Comparison of ENCODE assay signal across 11 cellular contexts in genomic region chr2:64990823-64991222, GRCh38. TPM values are rescaled to one million over a fixed set of nuclear protein-coding genes. Genes with fewer than 3 reads are reported as not detected.
DNase-seq lines count a peak whose midpoint lies in the region; ATAC-seq and TF ChIP-seq lines count a peak whose summit lies in the region.
"Had no signal": no experiment of that assay in that cellular context is flagged by ENCODE, and none has a peak within 500 bp of the region (broad histone marks: within the 10 kb centered on the region; RNA-seq: fewer than 3 reads in every experiment).

No MANE protein-coding gene starts in this region.

- H3K27me3 ChIP-seq in heart left ventricle (no peaks in the 10 kb centered on the region), upper lobe of right lung (no peaks in the 10 kb centered on the region)

- no peaks in the 10 kb centered on the region for H3K9me3 ChIP-seq in heart left ventricle
- H3K9me3 ChIP-seq in upper lobe of right lung = no peaks in the 10 kb centered on the region

- H3K4me1 ChIP-seq in heart left ventricle = peaks cover 0 to 38% (median 24%) of the 10 kb centered on the region in 12 donors
- peaks cover 12% of the 10 kb centered on the region for H3K4me1 ChIP-seq in upper lobe of right lung

- H3K27ac Mint-ChIP-seq in activated T-helper 1 cell treated with anti-CD3 and anti-CD28 coated beads, Interleukin-12 subunit alpha, Interleukin-12 subunit beta, Interleukin-2, Interleukin-4 antibody, amounts not matched to agents 30 ng/mL and 10 ng/mL and 1 ng/mL, durations not matched to agents 14 hours and 24 hours and 36 hours = peak overlapping the region; percentile 85
- H3K27ac Mint-ChIP-seq in memory B cell = no peak overlapping the region

- peaks cover 23% of the 10 kb centered on the region for H3K36me3 Mint-ChIP-seq in activated T-helper 1 cell treated with anti-CD3 and anti-CD28 coated beads, Interleukin-12 subunit alpha, Interleukin-12 subunit beta, Interleukin-2, Interleukin-4 antibody, amounts not matched to agents 30 ng/mL and 10 ng/mL and 1 ng/mL, durations not matched to agents 14 hours and 24 hours and 36 hours (ENCODE audit: low read depth)
- no peaks in the 10 kb centered on the region for H3K36me3 Mint-ChIP-seq in memory B cell

- ATAC-seq in heart left ventricle = no peak
- ATAC-seq in Right ventricle myocardium inferior = no peak
- ATAC-seq in memory B cell (ENCODE audit: low read depth) = no peak
- ATAC-seq in upper lobe of right lung = no peak
- ATAC-seq in activated CD4-positive, CD25-positive, alpha-beta regulatory T cell treated with anti-CD3 and anti-CD28 coated beads, Interleukin-2, amount 50 U/mL, for 24 hours = no peak
- ATAC-seq: foreskin keratinocyte, right cardiac atrium had no signal

- H3K4me1 Mint-ChIP-seq in activated T-helper 1 cell treated with anti-CD3 and anti-CD28 coated beads, Interleukin-12 subunit alpha, Interleukin-12 subunit beta, Interleukin-2, Interleukin-4 antibody, amounts not matched to agents 30 ng/mL and 10 ng/mL and 1 ng/mL, durations not matched to agents 14 hours and 24 hours and 36 hours (ENCODE audit: low read depth) = peaks cover 79% of the 10 kb centered on the region
- peaks cover 32% of the 10 kb centered on the region for H3K4me1 Mint-ChIP-seq in memory B cell

- H3K27me3 Mint-ChIP-seq in activated T-helper 1 cell treated with anti-CD3 and anti-CD28 coated beads, Interleukin-12 subunit alpha, Interleukin-12 subunit beta, Interleukin-2, Interleukin-4 antibody, amounts not matched to agents 30 ng/mL and 10 ng/mL and 1 ng/mL, durations not matched to agents 14 hours and 24 hours and 36 hours (ENCODE audit: insufficient read depth) = peaks cover 9% of the 10 kb centered on the region
- no peaks in the 10 kb centered on the region for H3K27me3 Mint-ChIP-seq in memory B cell

- peak overlapping the region; percentile 89 for H3K4me3 Mint-ChIP-seq in activated T-helper 1 cell treated with anti-CD3 and anti-CD28 coated beads, Interleukin-12 subunit alpha, Interleukin-12 subunit beta, Interleukin-2, Interleukin-4 antibody, amounts not matched to agents 30 ng/mL and 10 ng/mL and 1 ng/mL, durations not matched to agents 14 hours and 24 hours and 36 hours
- H3K4me3 Mint-ChIP-seq in memory B cell = peak overlapping the region; percentile 90

- WGBS in heart left ventricle, 4 donors = 77 to 94% (median 83%) methylated on average over 2 of the region's 2 CpGs

- H3K36me3 ChIP-seq in heart left ventricle (no peaks in the 10 kb centered on the region), upper lobe of right lung (no peaks in the 10 kb centered on the region)

- no peak for TF ChIP-seq POLR2A in heart left ventricle (IDR thresholded peaks at IDR 0.05)

- H3K9me3 Mint-ChIP-seq in activated T-helper 1 cell treated with anti-CD3 and anti-CD28 coated beads, Interleukin-12 subunit alpha, Interleukin-12 subunit beta, Interleukin-2, Interleukin-4 antibody, amounts not matched to agents 30 ng/mL and 10 ng/mL and 1 ng/mL, durations not matched to agents 14 hours and 24 hours and 36 hours = no peaks in the 10 kb centered on the region
- no peaks in the 10 kb centered on the region for H3K9me3 Mint-ChIP-seq in memory B cell

- H3K4me3 ChIP-seq in heart left ventricle (peak overlapping the region in 9 of 12 donors; percentile 71 to 93 (median 87)), upper lobe of right lung (peak overlapping the region; percentile 85)

- intact Hi-C loops in heart left ventricle (cut with DNase I) (loop anchor here in 2 of 10 donors (5.0 kb wide), 1 partner anchor 51 kb away; no protein-coding TSS in a partner anchor), Right ventricle myocardium inferior (cut with DNase I) (no loop called here), upper lobe of right lung (cut with DNase I) (no loop called here)
- intact Hi-C loops in activated T-helper 1 cell treated with anti-CD3 and anti-CD28 coated beads, Interleukin-12 subunit alpha, Interleukin-12 subunit beta, Interleukin-2, Interleukin-4 antibody, amounts not matched to agents 30 ng/mL and 10 ng/mL and 1 ng/mL, durations not matched to agents 14 hours and 24 hours and 36 hours (cut with micrococcal nuclease) = no loop called here

- no peak for TF ChIP-seq CTCF in heart left ventricle (IDR thresholded peaks at IDR 0.05)
- TF ChIP-seq CTCF in upper lobe of right lung (IDR thresholded peaks at IDR 0.05) = no peak

- H3K27ac ChIP-seq in heart left ventricle = peak overlapping the region in 3 of 12 donors; percentile 27 to 99 (median 27)
- no peak overlapping the region for H3K27ac ChIP-seq in upper lobe of right lung
- H3K27ac ChIP-seq: foreskin keratinocyte had no signal

- no peak for DNase-seq in heart left ventricle
- no peak for DNase-seq in Right ventricle myocardium inferior (ENCODE audit: missing footprints)
- DNase-seq in activated T-helper 1 cell treated with anti-CD3 and anti-CD28 coated beads, Interleukin-12 subunit alpha, Interleukin-12 subunit beta, Interleukin-2, Interleukin-4 antibody, amounts not matched to agents 30 ng/mL and 10 ng/mL and 1 ng/mL, durations not matched to agents 14 hours and 24 hours and 36 hours (ENCODE audit: low spot score) = no peak
- no peak for DNase-seq in memory B cell (ENCODE audit: low spot score in 2 of 2)
- DNase-seq in upper lobe of right lung = no peak
- no peak for DNase-seq in NCI-H226
- no peak for DNase-seq in globus pallidus (ENCODE audit: low spot score)
- DNase-seq: trophoblast cell had no signal

RNA-seq across cellular contexts. Expression of gene SLC1A4, which starts 1.6 kb away (rescaled TPM):
- total RNA-seq in heart left ventricle (10 to 100 TPM in 5 of 9 donors, 1 to 10 TPM in 4; 5.8 to 22.4 (median 10.8) TPM), Right ventricle myocardium inferior (6.5 TPM), upper lobe of right lung (12.2 TPM)
- polyA plus RNA-seq in heart left ventricle = 10 to 100 TPM in 1 of 2 donors, 1 to 10 TPM in 1; 3.0 to 19.5 TPM
- total RNA-seq in activated T-helper 1 cell treated with anti-CD3 and anti-CD28 coated beads, Interleukin-12 subunit alpha, Interleukin-12 subunit beta, Interleukin-2, Interleukin-4 antibody, amounts not matched to agents 30 ng/mL and 10 ng/mL and 1 ng/mL, durations not matched to agents 14 hours and 24 hours and 36 hours = 14.4 and 15.1 TPM in 2 replicates
